7 cellular contexts compared by ENCODE assay signal in genomic region chr2:186695081-186695756, GRCh38. TPM values are rescaled to one million over a fixed set of nuclear protein-coding genes. Genes with fewer than 3 reads are reported as not detected.
DNase-seq lines count a peak whose midpoint lies in the region; ATAC-seq and TF ChIP-seq lines count a peak whose summit lies in the region.

No MANE protein-coding gene starts in this region.

- in situ Hi-C loops in transverse colon (cut with MboI; ENCODE audit: low pct_ligation_motif_present in 1 of 4, low pct_unique_long_range_greater_than_20kb in 1 of 4, low sequenced_read_pairs in 3 of 4), result no loop called here

- intact Hi-C loops in PC-9 (cut with micrococcal nuclease; ENCODE audit: unreplicated experiment), result loop anchor here (2.0 to 10.0 kb wide), 2 partner anchors 76 to 150 kb away; partner anchors contain the start of gene ZSWIM2
- intact Hi-C loops in transverse colon (cut with DNase I; ENCODE audit: low total_unique reads), result no loop called here

- H3K27me3 ChIP-seq in GM23338 (ENCODE audit: insufficient read depth), result no peaks in the 10 kb centered on the region
- H3K27me3 ChIP-seq in PC-9 (ENCODE audit: insufficient read depth, low read depth), result no peaks in the 10 kb centered on the region
- H3K27me3 ChIP-seq in transverse colon, result peaks cover 26% of the 10 kb centered on the region

- H4K20me1 ChIP-seq in GM23338 (replicated peaks; ENCODE audit: insufficient read depth), result no peaks in the 10 kb centered on the region; the same call in 1 of the 2 replicates
- H4K20me1 ChIP-seq in PC-9 (ENCODE audit: insufficient read depth), result no peaks in the 10 kb centered on the region

- TF ChIP-seq CTCF in GM23338 (conservative IDR thresholded peaks at IDR 0.05; ENCODE audit: low read depth in 2 of 2) (no peak), PC-9 (conservative IDR thresholded peaks at IDR 0.05) (no peak), fibroblast of pulmonary artery (IDR thresholded peaks at IDR 0.05; ENCODE audit: low read length, missing control alignments) (no peak), transverse colon (IDR thresholded peaks at IDR 0.05) (no peak)

- H3K9me3 Mint-ChIP-seq in GM23338, result no peaks in the 10 kb centered on the region
- no peaks in the 10 kb centered on the region for H3K9me3 Mint-ChIP-seq in stimulated activated memory B cell treated with anti-CD40 and anti-IgM and Interleukin-4, amounts not matched to agents 10 μg/mL and 1 μg/mL and 100 μg/mL, for 72 hours

- CTCF ChIA-PET in PC-9 (lab: Charles Lee), result no interaction called here

- no peak for TF ChIP-seq POLR2A in transverse colon (IDR thresholded peaks at IDR 0.05)

- H3K4me2 ChIP-seq in GM23338, result peak overlapping the region; percentile 76
- peak overlapping the region; percentile 70 for H3K4me2 ChIP-seq in PC-9

- TSS peak; percentile 46 for BruUV-seq in PC-9 (replicated peaks; lab: Mats Ljungman, UMichigan)

- no peaks in the 10 kb centered on the region; the same call in 2 of the 3 replicates for H3K36me3 Mint-ChIP-seq in GM23338 (ENCODE audit: low read depth)
- H3K36me3 Mint-ChIP-seq in stimulated activated memory B cell treated with anti-CD40 and anti-IgM and Interleukin-4, amounts not matched to agents 10 μg/mL and 1 μg/mL and 100 μg/mL, for 72 hours, result no peaks in the 10 kb centered on the region

- H2AFZ ChIP-seq in GM23338 (no peak overlapping the region; the same call in 1 of the 2 replicates), PC-9 (no peak overlapping the region)

- no peak for TF ChIP-seq EP300 in transverse colon (IDR thresholded peaks at IDR 0.05; ENCODE audit: low read depth)

- H3K36me3 ChIP-seq in GM23338 (ENCODE audit: insufficient read depth) (no peaks in the 10 kb centered on the region), PC-9 (ENCODE audit: low read depth) (no peaks in the 10 kb centered on the region), transverse colon (no peaks in the 10 kb centered on the region)

- H3K9me3 ChIP-seq in PC-9 (ENCODE audit: insufficient read depth, low read depth) (no peaks in the 10 kb centered on the region), transverse colon (no peaks in the 10 kb centered on the region)

- peak overlapping the region; percentile 89 for H3K4me3 Mint-ChIP-seq in GM23338
- H3K4me3 Mint-ChIP-seq in stimulated activated memory B cell treated with anti-CD40 and anti-IgM and Interleukin-4, amounts not matched to agents 10 μg/mL and 1 μg/mL and 100 μg/mL, for 72 hours, result no peak overlapping the region

- H3K27ac ChIP-seq in GM23338 (ENCODE audit: low read depth) (no peak overlapping the region), PC-9 (no peak overlapping the region), transverse colon (peak overlapping the region in 2 of 4 donors; percentile 4 to 13)

- H3K9me2 ChIP-seq in GM23338 (ENCODE audit: insufficient read depth) (peaks cover 11% of the 10 kb centered on the region; the same call in 1 of the 2 replicates), PC-9 (ENCODE audit: insufficient read depth) (no peaks in the 10 kb centered on the region)

- H3F3A ChIP-seq in GM23338 (replicated peaks; ENCODE audit: low read depth) (no peaks in the 10 kb centered on the region), PC-9 (ENCODE audit: insufficient read depth, low read depth) (no peaks in the 10 kb centered on the region)

- POLR2A ChIA-PET in PC-9 (lab: Charles Lee; ENCODE audit: unreplicated experiment), result no interaction called here

- H3K27me3 Mint-ChIP-seq in GM23338 (ENCODE audit: insufficient read depth, low read depth, poor library complexity), result no peaks in the 10 kb centered on the region
- H3K27me3 Mint-ChIP-seq in stimulated activated memory B cell treated with anti-CD40 and anti-IgM and Interleukin-4, amounts not matched to agents 10 μg/mL and 1 μg/mL and 100 μg/mL, for 72 hours, result peaks cover 65% of the 10 kb centered on the region

- ATAC-seq in GM23338, result no peak
- ATAC-seq in stimulated activated memory B cell treated with anti-CD40 and anti-IgM and Interleukin-4, amounts not matched to agents 10 μg/mL and 1 μg/mL and 100 μg/mL, for 72 hours, result no peak

- peaks cover 49% of the 10 kb centered on the region for H3K79me2 ChIP-seq in GM23338 (replicated peaks; ENCODE audit: insufficient read depth)
- H3K79me2 ChIP-seq in PC-9 (ENCODE audit: low read depth), result no peaks in the 10 kb centered on the region

- H3K4me1 Mint-ChIP-seq in GM23338, result peaks cover 39% of the 10 kb centered on the region
- H3K4me1 Mint-ChIP-seq in stimulated activated memory B cell treated with anti-CD40 and anti-IgM and Interleukin-4, amounts not matched to agents 10 μg/mL and 1 μg/mL and 100 μg/mL, for 72 hours, result peaks cover 10% of the 10 kb centered on the region

- no peak overlapping the region for H3K27ac Mint-ChIP-seq in GM23338
- no peak overlapping the region for H3K27ac Mint-ChIP-seq in stimulated activated memory B cell treated with anti-CD40 and anti-IgM and Interleukin-4, amounts not matched to agents 10 μg/mL and 1 μg/mL and 100 μg/mL, for 72 hours

- no peak for DNase-seq in GM23338 (ENCODE audit: low spot score)
- DNase-seq in PC-9, result no peak
- DNase-seq in fibroblast of pulmonary artery (ENCODE audit: low read depth), result peak; percentile 59
- DNase-seq in putamen (ENCODE audit: low spot score), result peak; percentile 58
- DNase-seq in stimulated activated CD4-positive, alpha-beta T cell treated with anti-CD3 and anti-CD28 coated beads, Interleukin-4, amount 100 ng/mL, for 4 hours, result no peak
- DNase-seq in transverse colon, result no peak

- H3K4me1 ChIP-seq in GM23338 (ENCODE audit: insufficient read depth) (peaks cover 28% of the 10 kb centered on the region), PC-9 (replicated peaks; ENCODE audit: insufficient read depth) (no peaks in the 10 kb centered on the region; the same call in 1 of the 2 replicates), transverse colon (peaks cover 0 to 9% (median 7%) of the 10 kb centered on the region in 4 donors)

- WGBS in transverse colon (ENCODE audit: low coverage in 1 of 2), 2 donors, result 43 to 46% methylated on average over 9 of the region's 9 CpGs

- H3K4me3 ChIP-seq in GM23338 (peak overlapping the region; percentile 79), PC-9 (no peak overlapping the region), fibroblast of pulmonary artery (replicated peaks; ENCODE audit: low read depth, low read length) (peak overlapping the region; percentile 77), transverse colon (peak overlapping the region in 2 of 4 donors; percentile 52 to 74)

TF ChIP-seq in GM23338, 12 proteins besides CTCF, POLR2A, EP300 and RAD21 (continues in another document):
- TF ChIP-seq CREB1 (CRISPR knock-in tag; IDR thresholded peaks at IDR 0.05; ENCODE audit: low read depth), result no peak
- no peak for TF ChIP-seq EZH2 (IDR thresholded peaks at IDR 0.05; ENCODE audit: low read depth, unreplicated experiment)
- no peak for TF ChIP-seq EZH2phosphoT487 (IDR thresholded peaks at IDR 0.05; ENCODE audit: unreplicated experiment)
- TF ChIP-seq ZNF331 (CRISPR knock-in tag; IDR thresholded peaks at IDR 0.05; ENCODE audit: low read depth), result no peak
- TF ChIP-seq NANOG (IDR thresholded peaks at IDR 0.05; ENCODE audit: borderline replicate concordance), result no peak
- no peak for TF ChIP-seq JUNB (IDR thresholded peaks at IDR 0.05; ENCODE audit: unreplicated experiment)
- TF ChIP-seq, protein P1, sequence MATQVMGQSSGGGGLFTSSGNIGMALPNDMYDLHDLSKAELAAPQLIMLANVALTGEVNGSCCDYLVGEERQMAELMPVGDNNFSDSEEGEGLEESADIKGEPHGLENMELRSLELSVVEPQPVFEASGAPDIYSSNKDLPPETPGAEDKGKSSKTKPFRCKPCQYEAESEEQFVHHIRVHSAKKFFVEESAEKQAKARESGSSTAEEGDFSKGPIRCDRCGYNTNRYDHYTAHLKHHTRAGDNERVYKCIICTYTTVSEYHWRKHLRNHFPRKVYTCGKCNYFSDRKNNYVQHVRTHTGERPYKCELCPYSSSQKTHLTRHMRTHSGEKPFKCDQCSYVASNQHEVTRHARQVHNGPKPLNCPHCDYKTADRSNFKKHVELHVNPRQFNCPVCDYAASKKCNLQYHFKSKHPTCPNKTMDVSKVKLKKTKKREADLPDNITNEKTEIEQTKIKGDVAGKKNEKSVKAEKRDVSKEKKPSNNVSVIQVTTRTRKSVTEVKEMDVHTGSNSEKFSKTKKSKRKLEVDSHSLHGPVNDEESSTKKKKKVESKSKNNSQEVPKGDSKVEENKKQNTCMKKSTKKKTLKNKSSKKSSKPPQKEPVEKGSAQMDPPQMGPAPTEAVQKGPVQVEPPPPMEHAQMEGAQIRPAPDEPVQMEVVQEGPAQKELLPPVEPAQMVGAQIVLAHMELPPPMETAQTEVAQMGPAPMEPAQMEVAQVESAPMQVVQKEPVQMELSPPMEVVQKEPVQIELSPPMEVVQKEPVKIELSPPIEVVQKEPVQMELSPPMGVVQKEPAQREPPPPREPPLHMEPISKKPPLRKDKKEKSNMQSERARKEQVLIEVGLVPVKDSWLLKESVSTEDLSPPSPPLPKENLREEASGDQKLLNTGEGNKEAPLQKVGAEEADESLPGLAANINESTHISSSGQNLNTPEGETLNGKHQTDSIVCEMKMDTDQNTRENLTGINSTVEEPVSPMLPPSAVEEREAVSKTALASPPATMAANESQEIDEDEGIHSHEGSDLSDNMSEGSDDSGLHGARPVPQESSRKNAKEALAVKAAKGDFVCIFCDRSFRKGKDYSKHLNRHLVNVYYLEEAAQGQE (IDR thresholded peaks at IDR 0.05; ENCODE audit: unreplicated experiment), result no peak
- TF ChIP-seq STAT1 (IDR thresholded peaks at IDR 0.05; ENCODE audit: unreplicated experiment), result no peak
- TF ChIP-seq POLR2AphosphoS5 (IDR thresholded peaks at IDR 0.05; ENCODE audit: low read depth), result no peak
- no peak for TF ChIP-seq ZNF114 (CRISPR knock-in tag; IDR thresholded peaks at IDR 0.05)
- no peak for TF ChIP-seq ETS1 (IDR thresholded peaks at IDR 0.05)

RNA-seq across cellular contexts. Expression of gene FAM171B, which starts 1.4 kb away (rescaled TPM):
- total RNA-seq in GM23338 (2014; rRNA removed; shearing (Covaris generic)), result 26.3 and 27.2 TPM in 2 replicates
- 9.8 and 10.7 TPM in 2 replicates for polyA plus RNA-seq in GM23338 (2016; fragmentation: Nextera tagmentation; extraction: Ambion mirVana)
- total RNA-seq in PC-9 (2021), result 6.1 and 7.3 TPM in 2 replicates
- 1 to 10 TPM; 2.0 to 3.6 (median 2.3) TPM for total RNA-seq in transverse colon

Comparison
In these comparisons a context has a peak if more than half of its experiments do, and no peak if none do; other contexts are left out.
1. DNase-seq: peak in fibroblast of pulmonary artery (single experiment) and putamen (single experiment); none in GM23338 (single experiment), PC-9 (0 of 2), stimulated activated CD4-positive, alpha-beta T cell treated with anti-CD3 and anti-CD28 coated beads, Interleukin-4, amount 100 ng/mL, for 4 hours (0 of 2) and transverse colon (single experiment).